In the genomic region with DNA sequence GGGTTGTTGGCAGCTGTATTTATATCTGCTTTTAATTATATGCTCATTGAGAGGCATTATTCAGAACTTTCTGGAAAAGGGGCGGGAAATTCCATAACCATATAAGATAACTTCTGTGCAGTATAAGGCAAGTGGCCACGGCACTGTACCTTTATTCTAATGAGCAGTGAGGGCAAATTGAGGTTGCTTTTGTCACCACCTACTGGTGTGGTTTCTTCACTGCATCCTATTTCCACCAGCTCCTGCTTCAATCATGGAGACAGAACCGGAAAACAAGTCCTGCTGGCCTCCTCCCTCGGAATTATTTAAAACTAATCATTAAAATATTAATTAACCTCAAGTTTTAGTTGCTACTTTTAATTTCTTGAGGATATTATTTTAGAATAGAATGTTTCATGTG, we compare ENCODE assay signal across 8 cellular contexts.
DNase-seq lines count a peak whose midpoint lies in the region; ATAC-seq, FAIRE-seq and TF ChIP-seq lines count a peak whose summit lies in the region.
"Had no signal": no experiment of that assay in that cellular context is flagged by ENCODE, and none has a peak within 500 bp of the region (broad histone marks: within the 10 kb centered on the region; RNA-seq: fewer than 3 reads in every experiment).

No MANE protein-coding gene starts in this region.

- H3K4me3 ChIP-seq in SK-N-SH (ENCODE audit: low read depth in 2 of 2, low read length in 1 of 2), result no peak overlapping the region
- no peak overlapping the region for H3K4me3 ChIP-seq in liver (ENCODE audit: low read depth in 1 of 3, low read length in 3 of 3)

- H3K36me3 ChIP-seq in SK-N-SH (replicated peaks in 1 of 2; ENCODE audit: control insufficient read depth in 1 of 2, insufficient read depth in 2 of 2, low read length in 1 of 2), result no peaks in the 10 kb centered on the region
- H3K36me3 ChIP-seq in liver (ENCODE audit: control insufficient read depth in 4 of 4, insufficient read depth in 3 of 4, low read depth in 1 of 4, low read length in 3 of 4), result no peaks in the 10 kb centered on the region

- no peak for FAIRE-seq in GM12891 (lab: Jason Lieb, UNC)

- no peak overlapping the region for H3K9ac ChIP-seq in SK-N-SH
- H3K9ac ChIP-seq in liver (ENCODE audit: low read depth in 1 of 2, low read length in 2 of 2), result no peak overlapping the region

- DNase-seq in GM12891 (ENCODE audit: insufficient read length, low spot score) (no peak), SK-N-SH (peak; percentile 12), UCSD-AML1 (lab: John Stamatoyannopoulos, UW; ENCODE audit: unreplicated experiment) (no peak)
- no peak for DNase-seq in activated CD4-positive, CD25-positive, alpha-beta regulatory T cell (lab: John Stamatoyannopoulos, UW)
- DNase-seq: NCI-H2081 treated with DMSO at 0.1 percent for 48 hours had no signal

- no peak overlapping the region for H3K4me2 ChIP-seq in SK-N-SH

- CTCF ChIA-PET in SK-N-SH (lab: Yijun Ruan, JAX), result interaction anchor here (1.0 to 1.1 kb wide), 2 partner anchors 11 to 386 kb away, joined by 3 read pairs; no protein-coding TSS in a partner anchor

- POLR2A ChIA-PET in SK-N-SH (lab: Yijun Ruan, JAX), result no interaction called here

- no peak for TF ChIP-seq POLR2A in GM12891 (IDR thresholded peaks at IDR 0.05; ENCODE audit: low read depth, low read length)

- TF ChIP-seq CTCF in SK-N-SH (IDR thresholded peaks at IDR 0.05), result peak; percentile 74
- peak; percentile 32 for TF ChIP-seq CTCF in liver (IDR thresholded peaks at IDR 0.05; ENCODE audit: low read depth, low read length, missing input control)

- peak; percentile 65 for ATAC-seq in HG02763 (IDR thresholded peaks at IDR 0.05; ENCODE audit: unreplicated experiment)
- ATAC-seq in HG03025 (IDR thresholded peaks at IDR 0.05; ENCODE audit: low FRiP score, unreplicated experiment), result no peak

- H3K9me3 ChIP-seq in SK-N-SH (no peaks in the 10 kb centered on the region), liver (ENCODE audit: control insufficient read depth in 4 of 4, low read length in 3 of 4) (no peaks in the 10 kb centered on the region)

- TF ChIP-seq RAD21 in SK-N-SH (IDR thresholded peaks at IDR 0.05; ENCODE audit: low read length) (peak; percentile 51), liver (IDR thresholded peaks at IDR 0.05) (peak; percentile 48 to 59)

- H3K4me1 ChIP-seq in SK-N-SH (ENCODE audit: control insufficient read depth in 1 of 2, insufficient read depth in 2 of 2, low read depth in 1 of 2, low read length in 1 of 2) (no peaks in the 10 kb centered on the region), liver (ENCODE audit: control insufficient read depth in 4 of 4, insufficient read depth in 4 of 4, low read length in 3 of 4) (no peaks in the 10 kb centered on the region)

- no peaks in the 10 kb centered on the region for H4K20me1 ChIP-seq in SK-N-SH (ENCODE audit: insufficient read depth)

- H2AFZ ChIP-seq in SK-N-SH (ENCODE audit: low read depth), result no peak overlapping the region

- H3F3A ChIP-seq in SK-N-SH (replicated peaks; ENCODE audit: insufficient read depth), result no peaks in the 10 kb centered on the region

- no peak overlapping the region for H3K27ac ChIP-seq in SK-N-SH (ENCODE audit: low read depth in 2 of 2, low read length in 1 of 2)
- no peak overlapping the region for H3K27ac ChIP-seq in liver (ENCODE audit: low read depth in 1 of 2, low read length in 2 of 2)

- H3K79me2 ChIP-seq in SK-N-SH (ENCODE audit: insufficient read depth), result no peaks in the 10 kb centered on the region

- 45% methylated on average over 4 of the region's 4 CpGs for WGBS in SK-N-SH (ENCODE audit: low lambda C conversion rate)
- WGBS in liver, result 72% methylated on average over 4 of the region's 4 CpGs

- H3K27me3 ChIP-seq in SK-N-SH (ENCODE audit: insufficient read depth), result no peaks in the 10 kb centered on the region
- H3K27me3 ChIP-seq in liver (ENCODE audit: control insufficient read depth in 4 of 4, insufficient read depth in 4 of 4, low read length in 3 of 4), result no peaks in the 10 kb centered on the region

- TF ChIP-seq EP300 in SK-N-SH (IDR thresholded peaks at IDR 0.05; ENCODE audit: borderline replicate concordance in 1 of 2, low read depth in 1 of 2, low read length in 1 of 2), result no peak

- no peaks in the 10 kb centered on the region for H3K9me2 ChIP-seq in SK-N-SH

TF ChIP-seq in GM12891, 5 proteins besides CTCF, POLR2A, EP300 and RAD21:
- peak; percentile 85; the same call in 1 of the 2 replicates for TF ChIP-seq POU2F2 (IDR thresholded peaks at IDR 0.05; ENCODE audit: low read depth, low read length)
- no peak for TF ChIP-seq SPI1 (IDR thresholded peaks at IDR 0.05; ENCODE audit: low read depth, low read length)
- no peak for TF ChIP-seq TAF1 (IDR thresholded peaks at IDR 0.05; ENCODE audit: low read depth, low read length)
- TF ChIP-seq POLR2AphosphoS5 (IDR thresholded peaks at IDR 0.05; ENCODE audit: low read depth, low read length), result no peak
- TF ChIP-seq PAX5 (IDR thresholded peaks at IDR 0.05; ENCODE audit: insufficient read depth, low read length, severe bottlenecking), result no peak

TF ChIP-seq in SK-N-SH, 30 proteins besides CTCF, POLR2A, EP300 and RAD21:
- TF ChIP-seq TCF12 (IDR thresholded peaks at IDR 0.05) (no peak), SMC3 (IDR thresholded peaks at IDR 0.05; ENCODE audit: low read depth, low read length) (peak; percentile 50; the same call in 1 of the 2 replicates)

TF ChIP-seq in liver, 16 proteins besides CTCF, POLR2A, EP300 and RAD21:
- TF ChIP-seq NR2F2 (IDR thresholded peaks at IDR 0.05) (no peak), EGR1 (IDR thresholded peaks at IDR 0.05; ENCODE audit: low read depth in 2 of 2) (no peak), HNF4G (IDR thresholded peaks at IDR 0.05) (no peak), ZBTB33 (IDR thresholded peaks at IDR 0.05) (no peak)
